In the genomic region with DNA sequence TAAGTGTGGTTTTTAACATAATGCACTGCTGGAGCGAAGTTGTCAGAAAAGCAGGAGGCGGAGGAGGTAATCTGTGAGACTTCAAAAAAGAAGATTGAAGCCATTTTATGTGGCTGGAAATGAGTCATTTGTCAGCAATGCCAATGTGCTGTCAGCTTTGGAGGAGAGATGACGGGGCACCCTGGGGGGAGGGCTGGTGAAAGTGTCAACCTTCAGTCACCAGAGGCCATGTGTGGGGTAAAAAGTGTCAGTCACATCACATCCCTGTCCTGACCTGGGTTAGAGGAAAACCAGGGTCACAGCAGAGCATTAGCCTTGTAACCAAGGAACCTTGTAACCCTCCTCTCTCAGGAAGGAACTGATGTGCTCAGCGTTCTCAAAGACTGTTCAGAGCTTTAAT, we compare ENCODE assay signal across 16 cellular contexts. TPM values are rescaled to one million over a fixed set of nuclear protein-coding genes. Genes with fewer than 3 reads are reported as not detected.
A peak's percentile ranks its signal among the peaks of the same experiment; 100 is the strongest.
DNase-seq lines count a peak whose midpoint lies in the region; ATAC-seq lines count a peak whose summit lies in the region.
"Had no signal": no experiment of that assay in that cellular context is flagged by ENCODE, and none has a peak within 500 bp of the region (broad histone marks: within the 10 kb centered on the region; RNA-seq: fewer than 3 reads in every experiment).

No MANE protein-coding gene starts in this region.

- H3K4me1 ChIP-seq in ACC112 (ENCODE audit: control insufficient read depth, insufficient read depth, low read length, unreplicated experiment) (peaks cover 14% of the 10 kb centered on the region), adipocyte (ENCODE audit: control insufficient read depth, insufficient read depth, low read length) (peaks cover 18% of the 10 kb centered on the region)
- H3K4me1 ChIP-seq: suprapubic skin had no signal

- H2AFZ ChIP-seq in ACC112 (ENCODE audit: low read length, unreplicated experiment): peak overlapping the region; percentile 4

- H3K27me3 ChIP-seq in ACC112 (ENCODE audit: insufficient read depth, low read length) (no peaks in the 10 kb centered on the region), adipocyte (replicated peaks; ENCODE audit: control insufficient read depth, insufficient read depth, low read length) (no peaks in the 10 kb centered on the region)
- H3K27me3 ChIP-seq: suprapubic skin had no signal

- ATAC-seq in GM21723 (IDR thresholded peaks at IDR 0.05; ENCODE audit: unreplicated experiment) (no peak), esophagus mucosa (no peak)
- ATAC-seq: HCT116 had no signal

- no peaks in the 10 kb centered on the region for H3K36me3 ChIP-seq in ACC112 (ENCODE audit: insufficient read depth, low read length)
- H3K36me3 ChIP-seq in adipocyte (ENCODE audit: control insufficient read depth, insufficient read depth, low read length, severe bottlenecking): no peaks in the 10 kb centered on the region
- H3K36me3 ChIP-seq: suprapubic skin had no signal

- H3K9me3 ChIP-seq in adipocyte (ENCODE audit: control insufficient read depth, low read length): no peaks in the 10 kb centered on the region
- H3K9me3 ChIP-seq: suprapubic skin had no signal

- H3K9ac ChIP-seq in adipocyte (ENCODE audit: low read length): no peak overlapping the region

- no peak overlapping the region for H3K27ac ChIP-seq in ACC112 (ENCODE audit: low read depth, low read length)
- H3K27ac ChIP-seq: suprapubic skin had no signal

- DNase-seq in H4 (ENCODE audit: low spot score) (peak; percentile 38), adipocyte (ENCODE audit: low read depth) (peak; percentile 16), kidney glomerular epithelial cell (lab: John Stamatoyannopoulos, UW) (peak; percentile 16), COR-L47 (lab: John Stamatoyannopoulos, UW) (no peak)
- DNase-seq in activated CD8-positive, alpha-beta memory T cell treated with anti-CD3 and anti-CD28 coated beads, Interleukin-2, amount 50 U/mL, for 4 hours: no peak
- DNase-seq: activated CD4-positive, alpha-beta T cell treated with anti-CD3 and anti-CD28 coated beads for 1 hour; CD4-positive, alpha-beta memory T cell; effector CD8-positive, alpha-beta T cell; NCI-H2171; SHP77 had no signal

- no peaks in the 10 kb centered on the region for H3K79me2 ChIP-seq in ACC112 (ENCODE audit: control insufficient read depth, insufficient read depth, low read length, unreplicated experiment)

- H3K4me3 ChIP-seq in ACC112 (ENCODE audit: low read depth, low read length): no peak overlapping the region
- no peak overlapping the region for H3K4me3 ChIP-seq in adipocyte (ENCODE audit: low read length)
- H3K4me3 ChIP-seq: suprapubic skin had no signal

RNA-seq across cellular contexts. Expression of gene TLR4, which starts 59.1 kb away (rescaled TPM):
- 6.7 and 7.5 TPM in 2 replicates for total RNA-seq in H4 (2014; rRNA removed; shearing (Covaris generic))
- total RNA-seq in esophagus mucosa: 1.0 TPM
- total RNA-seq: activated naive CD4-positive, alpha-beta T cell treated with anti-CD3 and anti-CD28 coated beads, Interleukin-2, amount 50 U/mL, for 72 hours had no signal

Comparison
In these comparisons a context has a peak if more than half of its experiments do, and no peak if none do; other contexts are left out.
1. DNase-seq: peak in H4 (single experiment), adipocyte (single experiment) and kidney glomerular epithelial cell (single experiment); none in activated CD8-positive, alpha-beta memory T cell treated with anti-CD3 and anti-CD28 coated beads, Interleukin-2, amount 50 U/mL, for 4 hours (single experiment) and COR-L47 (single experiment).